In the genomic region with DNA sequence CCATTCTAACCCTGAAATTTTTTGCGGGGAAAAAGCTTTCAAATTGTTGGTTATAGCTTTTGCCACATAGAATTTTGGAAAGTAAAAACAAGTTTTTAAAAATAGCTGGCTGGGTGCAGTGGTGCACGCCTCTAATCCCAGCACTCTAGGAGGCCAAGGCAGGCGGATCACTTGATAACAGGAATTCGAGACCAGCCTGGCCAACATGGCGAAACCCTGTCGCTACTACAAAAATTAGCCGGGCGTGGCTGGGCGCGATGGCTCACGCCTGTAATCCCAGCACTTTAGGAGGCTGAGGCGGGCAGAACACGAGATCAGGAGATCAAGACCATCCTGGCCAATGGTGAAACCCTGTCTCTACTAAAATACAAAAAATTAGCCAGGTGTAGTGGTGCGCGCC, we compare ENCODE assay signal across 27 cellular contexts.
"Had no signal": no experiment of that assay in that cellular context is flagged by ENCODE, and none has a peak within 500 bp of the region (broad histone marks: within the 10 kb centered on the region; RNA-seq: fewer than 3 reads in every experiment).

No MANE protein-coding gene starts in this region.

- H3K4me1 Mint-ChIP-seq: endodermal cell had no signal

- H3K27me3 Mint-ChIP-seq: central memory CD8-positive, alpha-beta T cell; dendritic cell treated with granulocyte-macrophage colony-stimulating factor and Interleukin-4, amounts not matched to agents 40 ng/mL and 50 ng/mL, for 4 days; memory B cell; naive B cell; natural killer cell treated with Interleukin-12 subunit alpha and Interleukin-12 subunit beta and Interleukin-15 and Interleukin-18, amount 100 ng/mL, for 72 hours had no signal

- H3K27me3 ChIP-seq: colonic mucosa, gastroesophageal sphincter, heart right ventricle, ovary, stomach, thyroid gland had no signal

- H3K27ac Mint-ChIP-seq: dendritic cell treated with granulocyte-macrophage colony-stimulating factor and Interleukin-4, amounts not matched to agents 40 ng/mL and 50 ng/mL, for 4 days; endodermal cell; natural killer cell treated with Interleukin-12 subunit alpha and Interleukin-12 subunit beta and Interleukin-15 and Interleukin-18, amount 100 ng/mL, for 72 hours; stimulated activated effector memory CD8-positive, alpha-beta T cell treated with anti-CD3 and anti-CD28 coated beads, Interleukin-12 subunit alpha, Interleukin-12 subunit beta, amount 100 ng/mL, for 72 hours had no signal

- H3K4me1 ChIP-seq: colonic mucosa had no signal

- H3K9me3 Mint-ChIP-seq: central memory CD8-positive, alpha-beta T cell; dendritic cell treated with granulocyte-macrophage colony-stimulating factor and Interleukin-4, amounts not matched to agents 40 ng/mL and 50 ng/mL, for 4 days; endodermal cell; memory B cell; naive B cell; natural killer cell treated with Interleukin-12 subunit alpha and Interleukin-12 subunit beta and Interleukin-15 and Interleukin-18, amount 100 ng/mL, for 72 hours; stimulated activated effector memory CD8-positive, alpha-beta T cell treated with anti-CD3 and anti-CD28 coated beads, Interleukin-12 subunit alpha, Interleukin-12 subunit beta, amount 100 ng/mL, for 72 hours had no signal

- H3K4me3 Mint-ChIP-seq: central memory CD8-positive, alpha-beta T cell; dendritic cell treated with granulocyte-macrophage colony-stimulating factor and Interleukin-4, amounts not matched to agents 40 ng/mL and 50 ng/mL, for 4 days; endodermal cell; memory B cell; naive B cell; natural killer cell treated with Interleukin-12 subunit alpha and Interleukin-12 subunit beta and Interleukin-15 and Interleukin-18, amount 100 ng/mL, for 72 hours; stimulated activated effector memory CD8-positive, alpha-beta T cell treated with anti-CD3 and anti-CD28 coated beads, Interleukin-12 subunit alpha, Interleukin-12 subunit beta, amount 100 ng/mL, for 72 hours had no signal

- DNase-seq: colonic mucosa; effector CD8-positive, alpha-beta T cell; endodermal cell; foreskin fibroblast; heart right ventricle; hippocampal formation; left colon; naive B cell; occipital lobe; ovary; posterior cingulate gyrus; retina; stimulated activated CD4-positive, alpha-beta T cell treated with anti-CD3 and anti-CD28 coated beads, Interleukin-2, amount 100 ng/mL, for 24 hours; stimulated activated CD4-positive, alpha-beta T cell treated with anti-CD3 and anti-CD28 coated beads, Interleukin-4, amount 100 ng/mL, for 24 hours; stimulated activated naive CD4-positive, alpha-beta T cell treated with Interleukin-2 at 50 U/mL for 16 hours; stomach had no signal

- H3K4me3 ChIP-seq: colonic mucosa, gastroesophageal sphincter, heart right ventricle, lung, ovary, stomach, thyroid gland had no signal

- H3K27ac ChIP-seq: colonic mucosa, epithelial cell of prostate, gastroesophageal sphincter, ovary, stomach had no signal

- H3K36me3 ChIP-seq: colonic mucosa, ovary, thyroid gland had no signal

- H3K9me3 ChIP-seq: colonic mucosa, gastroesophageal sphincter, heart right ventricle, ovary, stomach, thyroid gland had no signal

- ATAC-seq: esophagus mucosa; gastroesophageal sphincter; left colon; natural killer cell treated with Interleukin-12 subunit alpha and Interleukin-12 subunit beta and Interleukin-15 and Interleukin-18, amount 100 ng/mL, for 72 hours; sciatic nerve; stimulated activated effector memory CD8-positive, alpha-beta T cell treated with anti-CD3 and anti-CD28 coated beads, Interleukin-12 subunit alpha, Interleukin-12 subunit beta, amount 100 ng/mL, for 72 hours had no signal
